In the genomic region with DNA sequence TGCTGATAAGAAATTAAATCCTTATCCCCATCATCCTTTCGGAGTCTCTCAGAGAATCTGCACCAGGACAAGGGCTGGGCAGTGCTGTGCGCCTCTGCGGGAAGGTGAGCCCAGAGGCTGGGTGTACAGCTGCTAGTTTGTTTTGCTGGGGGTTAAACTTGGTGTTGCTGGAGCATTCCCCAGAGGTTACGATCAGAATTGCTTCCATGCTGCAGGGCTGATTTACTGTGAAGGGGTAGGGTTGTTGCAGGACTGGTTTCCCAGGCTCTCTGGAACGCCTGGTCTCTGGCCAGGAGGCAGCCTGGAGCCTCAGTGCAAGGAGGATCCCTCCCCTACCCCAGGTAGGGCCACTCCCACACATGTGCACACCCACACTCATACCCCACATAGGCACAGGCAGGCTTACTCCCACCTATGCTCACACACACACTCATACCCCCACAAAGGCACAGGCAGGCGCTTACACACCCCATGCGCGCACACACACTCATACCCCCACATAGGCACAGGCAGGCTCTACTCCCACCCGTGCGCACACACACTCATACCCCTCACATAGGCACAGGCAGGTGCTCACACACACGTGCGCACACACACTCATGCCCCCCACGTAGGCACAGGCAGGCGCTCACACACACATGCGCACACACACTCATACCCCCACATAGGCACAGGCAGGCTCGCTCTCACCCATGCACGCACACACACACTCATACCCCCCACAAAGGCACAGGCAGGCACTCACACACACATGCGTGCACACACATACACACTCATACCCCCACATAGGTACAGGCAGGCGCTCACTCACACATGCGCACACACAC, we compare ENCODE assay signal across 11 cellular contexts. TPM values are rescaled to one million over a fixed set of nuclear protein-coding genes. Genes with fewer than 3 reads are reported as not detected.
DNase-seq lines count a peak whose midpoint lies in the region; ATAC-seq and TF ChIP-seq lines count a peak whose summit lies in the region.
"Had no signal": no experiment of that assay in that cellular context is flagged by ENCODE, and none has a peak within 500 bp of the region (broad histone marks: within the 10 kb centered on the region; RNA-seq: fewer than 3 reads in every experiment).

No MANE protein-coding gene starts in this region.

- no peaks in the 10 kb centered on the region for H3K27me3 Mint-ChIP-seq in activated CD8-positive, alpha-beta T cell treated with anti-CD3 and anti-CD28 coated beads, Interleukin-2, amount 10 ng/mL, durations not matched to agents 7 days and 5 days (ENCODE audit: low read depth)
- H3K27me3 Mint-ChIP-seq in activated CD8-positive, alpha-beta T cell treated with anti-CD3 and anti-CD28 coated beads for 36 hours: no peaks in the 10 kb centered on the region

- intact Hi-C loops in activated CD8-positive, alpha-beta T cell treated with anti-CD3 and anti-CD28 coated beads for 36 hours (cut with micrococcal nuclease): no loop called here
- intact Hi-C loops in Panc1 (cut with micrococcal nuclease; ENCODE audit: unreplicated experiment): no loop called here
- intact Hi-C loops in left lung (cut with DNase I): no loop called here

- H3K4me1 ChIP-seq in Panc1 (ENCODE audit: control insufficient read depth, insufficient read depth, low read length) (peaks cover 32% of the 10 kb centered on the region), left lung (peaks cover 0 to 26% of the 10 kb centered on the region in 2 donors), upper lobe of left lung (peaks cover 7 to 37% (median 16%) of the 10 kb centered on the region in 4 donors)
- H3K4me1 ChIP-seq: HAP-1 had no signal

- no peak for TF ChIP-seq EP300 in upper lobe of left lung (IDR thresholded peaks at IDR 0.05)

- TF ChIP-seq CTCF in activated CD8-positive, alpha-beta T cell treated with anti-CD3 and anti-CD28 coated beads for 36 hours (IDR thresholded peaks at IDR 0.05): no peak
- no peak for TF ChIP-seq CTCF in Panc1 (IDR thresholded peaks at IDR 0.05)
- no peak for TF ChIP-seq CTCF in left lung (IDR thresholded peaks at IDR 0.05)
- peak in 4 of 6 experiments; percentile 14 to 61 (median 24) for TF ChIP-seq CTCF in upper lobe of left lung (IDR thresholded peaks at IDR 0.05)
- TF ChIP-seq CTCF in coronary artery (IDR thresholded peaks at IDR 0.05): no peak

- H3K9me3 ChIP-seq in Panc1 (ENCODE audit: control insufficient read depth, insufficient read depth, low read depth, low read length) (no peaks in the 10 kb centered on the region), left lung (no peaks in the 10 kb centered on the region), upper lobe of left lung (no peaks in the 10 kb centered on the region)
- H3K9me3 ChIP-seq: HAP-1, vagina had no signal

- no peak for TF ChIP-seq POLR2A in upper lobe of left lung (IDR thresholded peaks at IDR 0.05)

- no peaks in the 10 kb centered on the region for H3K27me3 ChIP-seq in Panc1 (ENCODE audit: control insufficient read depth, insufficient read depth, low read length)
- no peaks in the 10 kb centered on the region for H3K27me3 ChIP-seq in left lung
- H3K27me3 ChIP-seq in upper lobe of left lung: no peaks in the 10 kb centered on the region
- H3K27me3 ChIP-seq: vagina had no signal

- POLR2A ChIA-PET in activated CD8-positive, alpha-beta T cell treated with anti-CD3 and anti-CD28 coated beads, Interleukin-2, amount 10 ng/mL, durations not matched to agents 7 days and 5 days (lab: Charles Lee): no interaction called here
- POLR2A ChIA-PET in activated CD8-positive, alpha-beta T cell treated with anti-CD3 and anti-CD28 coated beads for 36 hours (lab: Charles Lee): no interaction called here
- POLR2A ChIA-PET in Panc1 (lab: Charles Lee): no interaction called here

- CTCF ChIA-PET in activated CD8-positive, alpha-beta T cell treated with anti-CD3 and anti-CD28 coated beads, Interleukin-2, amount 10 ng/mL, durations not matched to agents 7 days and 5 days (lab: Charles Lee): no interaction called here
- CTCF ChIA-PET in activated CD8-positive, alpha-beta T cell treated with anti-CD3 and anti-CD28 coated beads for 36 hours (lab: Charles Lee): interaction anchor here (1.4 kb wide), 1 partner anchor 10 kb away, joined by 8 read pairs; no protein-coding TSS in a partner anchor
- CTCF ChIA-PET in Panc1 (lab: Charles Lee): interaction anchor here (0.7 kb wide), 1 partner anchor 14 kb away, joined by 3 read pairs; no protein-coding TSS in a partner anchor

- ATAC-seq in activated CD8-positive, alpha-beta T cell treated with anti-CD3 and anti-CD28 coated beads, Interleukin-2, amount 10 ng/mL, durations not matched to agents 7 days and 5 days: no peak
- ATAC-seq in activated CD8-positive, alpha-beta T cell treated with anti-CD3 and anti-CD28 coated beads for 36 hours: no peak
- ATAC-seq in Panc1 (peak; percentile 63), left lung (peak; percentile 87), upper lobe of left lung (ENCODE audit: low FRiP score in 2 of 2) (peak in 1 of 2 donors; percentile 81)

- H3K27ac Mint-ChIP-seq in activated CD8-positive, alpha-beta T cell treated with anti-CD3 and anti-CD28 coated beads, Interleukin-2, amount 10 ng/mL, durations not matched to agents 7 days and 5 days: peak overlapping the region; percentile 21
- H3K27ac Mint-ChIP-seq in activated CD8-positive, alpha-beta T cell treated with anti-CD3 and anti-CD28 coated beads for 36 hours: no peak overlapping the region

- H3K36me3 Mint-ChIP-seq in activated CD8-positive, alpha-beta T cell treated with anti-CD3 and anti-CD28 coated beads, Interleukin-2, amount 10 ng/mL, durations not matched to agents 7 days and 5 days (ENCODE audit: low read depth): peaks cover 3% of the 10 kb centered on the region
- no peaks in the 10 kb centered on the region for H3K36me3 Mint-ChIP-seq in activated CD8-positive, alpha-beta T cell treated with anti-CD3 and anti-CD28 coated beads for 36 hours (ENCODE audit: low read depth)

- WGBS in upper lobe of left lung, 2 donors: 74 to 76% methylated on average over 20 of the region's 20 CpGs

- in situ Hi-C loops in Panc1 (cut with HindIII; ENCODE audit: low pct_unique_long_range_greater_than_20kb, low sequenced_read_pairs): no loop called here

- H3K36me3 ChIP-seq in Panc1 (ENCODE audit: control insufficient read depth, insufficient read depth, low read length) (no peaks in the 10 kb centered on the region), left lung (peaks cover 0 to 7% of the 10 kb centered on the region in 2 donors), upper lobe of left lung (no peaks in the 10 kb centered on the region)
- H3K36me3 ChIP-seq: HAP-1, vagina had no signal

- H3K27ac ChIP-seq in Panc1 (ENCODE audit: low read length) (no peak overlapping the region), left lung (no peak overlapping the region), upper lobe of left lung (peak overlapping the region in 2 of 4 donors; percentile 22 to 36), coronary artery (no peak overlapping the region)
- H3K27ac ChIP-seq: vagina had no signal

- no peaks in the 10 kb centered on the region for H3K9me3 Mint-ChIP-seq in activated CD8-positive, alpha-beta T cell treated with anti-CD3 and anti-CD28 coated beads, Interleukin-2, amount 10 ng/mL, durations not matched to agents 7 days and 5 days (ENCODE audit: insufficient read depth)
- peaks cover 2% of the 10 kb centered on the region for H3K9me3 Mint-ChIP-seq in activated CD8-positive, alpha-beta T cell treated with anti-CD3 and anti-CD28 coated beads for 36 hours

- BruUV-seq in Panc1 (replicated peaks; lab: Mats Ljungman, UMichigan): no TSS peak

- no peak for DNase-seq in activated CD8-positive, alpha-beta T cell treated with anti-CD3 and anti-CD28 coated beads, Interleukin-2, amount 10 ng/mL, durations not matched to agents 7 days and 5 days
- DNase-seq in activated CD8-positive, alpha-beta T cell treated with anti-CD3 and anti-CD28 coated beads for 36 hours: no peak
- DNase-seq in Panc1 (ENCODE audit: low read depth, low spot score) (no peak), left lung (peak in 1 of 2 donors; percentile 60), upper lobe of left lung (peak in 1 of 2 donors; percentile 74), coronary artery (ENCODE audit: low spot score) (no peak), foreskin melanocyte (no peak), NCI-H446 (lab: John Stamatoyannopoulos, UW) (no peak)
- DNase-seq: NK-92 treated with Interleukin-12 subunit alpha and Interleukin-12 subunit beta, amount 100 ng/mL, for 24 hours had no signal

- peaks cover 23% of the 10 kb centered on the region for H3K4me1 Mint-ChIP-seq in activated CD8-positive, alpha-beta T cell treated with anti-CD3 and anti-CD28 coated beads, Interleukin-2, amount 10 ng/mL, durations not matched to agents 7 days and 5 days (ENCODE audit: low read depth)
- peaks cover 26% of the 10 kb centered on the region for H3K4me1 Mint-ChIP-seq in activated CD8-positive, alpha-beta T cell treated with anti-CD3 and anti-CD28 coated beads for 36 hours (ENCODE audit: low read depth)

- no peak overlapping the region for H3K4me3 ChIP-seq in Panc1 (ENCODE audit: low read depth in 2 of 2, low read length in 2 of 2)
- H3K4me3 ChIP-seq in left lung: no peak overlapping the region
- no peak overlapping the region for H3K4me3 ChIP-seq in upper lobe of left lung
- H3K4me3 ChIP-seq in coronary artery: no peak overlapping the region
- H3K4me3 ChIP-seq: HAP-1, vagina had no signal

- H3K4me3 Mint-ChIP-seq in activated CD8-positive, alpha-beta T cell treated with anti-CD3 and anti-CD28 coated beads, Interleukin-2, amount 10 ng/mL, durations not matched to agents 7 days and 5 days: no peak overlapping the region
- H3K4me3 Mint-ChIP-seq in activated CD8-positive, alpha-beta T cell treated with anti-CD3 and anti-CD28 coated beads for 36 hours: no peak overlapping the region

RNA-seq across cellular contexts. Expression of gene CNNM4, which starts 11.3 kb away (rescaled TPM):
- total RNA-seq in activated CD8-positive, alpha-beta T cell treated with anti-CD3 and anti-CD28 coated beads, Interleukin-2, amount 10 ng/mL, durations not matched to agents 7 days and 5 days: 1 to 10 TPM; 7.1 TPM
- 1 to 10 TPM; 5.1 to 5.8 TPM for total RNA-seq in activated CD8-positive, alpha-beta T cell treated with anti-CD3 and anti-CD28 coated beads for 36 hours
- 15.7 TPM for total RNA-seq in Panc1 (2021; ENCODE audit: unreplicated experiment)
- polyA plus RNA-seq in Panc1 (2012; ENCODE audit: insufficient read length): 16.4 TPM
- total RNA-seq in left lung: 10 to 100 TPM; 14.4 to 22.8 TPM
- 10 to 100 TPM; 12.8 to 26.9 (median 22.1) TPM for total RNA-seq in upper lobe of left lung

RNA-seq across cellular contexts. Expression of gene LMAN2L, which starts 32.1 kb away (rescaled TPM):
- total RNA-seq in activated CD8-positive, alpha-beta T cell treated with anti-CD3 and anti-CD28 coated beads, Interleukin-2, amount 10 ng/mL, durations not matched to agents 7 days and 5 days: 1 to 10 TPM; 7.4 to 7.9 TPM
- total RNA-seq in activated CD8-positive, alpha-beta T cell treated with anti-CD3 and anti-CD28 coated beads for 36 hours: 1 to 10 TPM; 4.4 to 6.1 TPM
- 31.5 TPM for total RNA-seq in Panc1 (2021; ENCODE audit: unreplicated experiment)
- polyA plus RNA-seq in Panc1 (2012; ENCODE audit: insufficient read length): 33.2 TPM
- 10 to 100 TPM; 18.4 to 23.2 TPM for total RNA-seq in left lung
- 10 to 100 TPM; 11.5 to 18.9 (median 15.2) TPM for total RNA-seq in upper lobe of left lung

RNA-seq across cellular contexts. Expression of gene CNNM3, which starts 44.1 kb away (rescaled TPM):
- 10 to 100 TPM; 28.1 to 29.9 TPM for total RNA-seq in activated CD8-positive, alpha-beta T cell treated with anti-CD3 and anti-CD28 coated beads, Interleukin-2, amount 10 ng/mL, durations not matched to agents 7 days and 5 days
- 10 to 100 TPM; 15.8 to 19.3 TPM for total RNA-seq in activated CD8-positive, alpha-beta T cell treated with anti-CD3 and anti-CD28 coated beads for 36 hours
- total RNA-seq in Panc1 (2021; ENCODE audit: unreplicated experiment) (34.0 TPM), left lung (10 to 100 TPM; 24.8 to 29.0 TPM), upper lobe of left lung (10 to 100 TPM; 17.2 to 52.4 (median 26.5) TPM)
- polyA plus RNA-seq in Panc1 (2012; ENCODE audit: insufficient read length): 27.5 TPM

Comparison
In these comparisons a context has a peak if more than half of its experiments do, and no peak if none do; other contexts are left out.
1. ATAC-seq: peak in Panc1 (single experiment) and left lung (single experiment); none in activated CD8-positive, alpha-beta T cell treated with anti-CD3 and anti-CD28 coated beads, Interleukin-2, amount 10 ng/mL, durations not matched to agents 7 days and 5 days (single experiment) and activated CD8-positive, alpha-beta T cell treated with anti-CD3 and anti-CD28 coated beads for 36 hours (single experiment).
2. CTCF ChIP-seq: peak in upper lobe of left lung (4 of 6); none in activated CD8-positive, alpha-beta T cell treated with anti-CD3 and anti-CD28 coated beads for 36 hours (single experiment), Panc1 (single experiment), left lung (0 of 2) and coronary artery (single experiment).